ENCODE assay signal across 8 cellular contexts in the genomic region with DNA sequence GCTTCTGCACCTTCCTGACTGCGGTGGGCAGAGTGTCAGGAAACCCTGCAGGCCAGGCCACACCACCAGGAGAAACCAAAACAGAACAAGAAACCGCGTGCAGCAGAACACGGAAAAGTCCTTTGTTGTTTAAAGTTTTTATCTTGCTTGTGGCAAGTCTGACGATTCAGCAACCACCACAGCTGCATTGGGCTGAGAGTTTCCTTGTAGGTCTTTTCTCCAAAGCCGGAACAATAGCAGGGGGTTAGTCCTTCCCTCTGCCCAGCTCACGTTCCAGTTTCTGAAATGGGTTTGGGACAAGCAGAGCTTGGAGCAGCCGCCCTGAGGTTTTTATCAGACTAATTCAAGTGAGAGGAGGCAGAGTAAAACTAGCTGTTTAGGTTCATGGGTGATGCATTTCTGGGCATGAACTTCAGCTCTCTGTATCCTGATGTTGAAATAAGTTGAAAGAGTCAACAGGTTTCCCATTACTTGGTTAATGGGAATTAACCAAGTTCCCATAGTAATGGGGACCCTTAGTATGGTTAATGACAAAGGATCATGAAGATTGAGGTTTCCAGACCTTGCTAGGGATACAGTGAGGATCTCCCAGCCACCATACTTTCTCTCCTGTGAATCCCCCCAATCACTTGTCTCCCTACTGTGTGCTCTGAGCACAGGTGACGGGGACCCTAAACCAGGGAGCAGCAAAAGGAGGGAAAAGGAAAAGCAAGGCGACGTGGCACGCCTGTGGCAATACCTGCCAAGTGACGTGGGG.
DNase-seq lines count a peak whose midpoint lies in the region; ATAC-seq and TF ChIP-seq lines count a peak whose summit lies in the region.

No MANE protein-coding gene starts in this region.

- H3K4me3 ChIP-seq in Peyer's patch (no peak overlapping the region), left lung (no peak overlapping the region)

- TF ChIP-seq CTCF in Peyer's patch (IDR thresholded peaks at IDR 0.05) (peak in 1 of 6 experiments; percentile 15), left lung (IDR thresholded peaks at IDR 0.05) (no peak)

- H3K9me3 ChIP-seq in Peyer's patch (no peaks in the 10 kb centered on the region), left lung (no peaks in the 10 kb centered on the region)

- H3K27me3 ChIP-seq in Peyer's patch (no peaks in the 10 kb centered on the region), left lung (no peaks in the 10 kb centered on the region)

- H3K36me3 ChIP-seq in Peyer's patch (no peaks in the 10 kb centered on the region), left lung (no peaks in the 10 kb centered on the region)

- ATAC-seq in left lung, result peak; percentile 13
- ATAC-seq in GM18517 (IDR thresholded peaks at IDR 0.05; ENCODE audit: unreplicated experiment), result no peak

- H3K4me1 ChIP-seq in Peyer's patch (peaks cover 0 to 22% (median 3%) of the 10 kb centered on the region in 4 donors), left lung (peaks cover 0 to 44% of the 10 kb centered on the region in 2 donors)

- peak overlapping the region in 3 of 4 donors; percentile 37 to 70 (median 59) for H3K27ac ChIP-seq in Peyer's patch
- H3K27ac ChIP-seq in left lung, result peak overlapping the region in 1 of 2 donors; percentile 66

- intact Hi-C loops in left lung (cut with DNase I) (loop anchor here (5.0 to 10.0 kb wide), 3 partner anchors 495 to 558 kb away; no protein-coding TSS in a partner anchor), posterior vena cava (cut with DNase I) (loop anchor here (5.0 to 10.0 kb wide), 2 partner anchors 112 to 555 kb away; no protein-coding TSS in a partner anchor)

- no peak for TF ChIP-seq POLR2A in Peyer's patch (IDR thresholded peaks at IDR 0.05)

- peak in 2 of 3 donors; percentile 32 to 77 for DNase-seq in Peyer's patch
- DNase-seq in activated naive CD4-positive, alpha-beta T cell treated with anti-CD3 and anti-CD28 coated beads, Interleukin-2, amount 50 U/mL, for 16 hours, result peak; percentile 43
- peak; percentile 46 to 47 for DNase-seq in left lung
- DNase-seq in stimulated activated CD8-positive, alpha-beta memory T cell treated with anti-CD3 and anti-CD28 coated beads, Interleukin-4, amount 100 ng/mL, for 4 hours (ENCODE audit: low read depth in 2 of 2, low spot score in 1 of 2), result peak; percentile 7 to 11
- DNase-seq in NCI-H2081 treated with DMSO at 0.1 percent for 48 hours (lab: John Stamatoyannopoulos, UW), result no peak
- DNase-seq in NCI-H524 (lab: John Stamatoyannopoulos, UW), result no peak
- DNase-seq in posterior vena cava (ENCODE audit: low spot score), result no peak

Comparison
In these comparisons a context has a peak if more than half of its experiments do, and no peak if none do; other contexts are left out.
1. DNase-seq: peak in Peyer's patch (2 of 3), activated naive CD4-positive, alpha-beta T cell treated with anti-CD3 and anti-CD28 coated beads, Interleukin-2, amount 50 U/mL, for 16 hours (single experiment), left lung (2 of 2) and stimulated activated CD8-positive, alpha-beta memory T cell treated with anti-CD3 and anti-CD28 coated beads, Interleukin-4, amount 100 ng/mL, for 4 hours (2 of 2); none in NCI-H2081 treated with DMSO at 0.1 percent for 48 hours (single experiment), NCI-H524 (0 of 2) and posterior vena cava (single experiment).